ENCODE assay signal across 2 cellular contexts in the genomic region with DNA sequence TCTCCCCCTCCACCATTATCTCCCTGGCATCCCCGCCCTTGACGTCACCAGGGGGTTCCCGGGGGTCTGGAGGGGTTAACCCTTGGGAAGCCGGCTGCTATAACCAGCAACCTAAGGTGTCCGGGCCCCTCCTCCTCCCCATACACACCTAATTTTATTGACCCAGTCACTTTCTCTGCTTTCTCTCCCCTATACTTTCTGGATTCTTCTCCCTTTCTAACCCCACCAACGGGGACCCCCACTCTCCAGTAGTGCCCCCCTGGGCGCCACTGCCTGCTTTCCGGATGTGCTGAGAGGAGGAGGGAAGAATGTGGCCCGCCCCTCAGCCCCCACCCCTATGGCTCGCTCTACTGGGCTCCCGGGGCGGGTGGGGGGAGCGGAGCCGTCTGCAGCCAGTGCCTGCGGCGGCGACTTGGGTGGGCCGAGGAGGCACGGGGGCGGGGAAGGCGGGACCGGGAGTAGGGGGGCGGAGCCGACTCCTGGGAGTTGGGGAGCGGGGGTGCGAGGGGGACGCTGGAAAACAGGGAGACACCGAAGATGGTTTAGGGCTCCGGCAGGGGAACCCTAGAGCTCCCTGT.
A peak's percentile ranks its signal among the peaks of the same experiment; 100 is the strongest.
TF ChIP-seq lines count a peak whose summit lies in the region.

No MANE protein-coding gene starts in this region.

TF ChIP-seq in HEK293, 187 proteins besides CTCF, POLR2A, EP300 and RAD21 (continued from another document and continues in another):
- TF ChIP-seq, protein P1, sequence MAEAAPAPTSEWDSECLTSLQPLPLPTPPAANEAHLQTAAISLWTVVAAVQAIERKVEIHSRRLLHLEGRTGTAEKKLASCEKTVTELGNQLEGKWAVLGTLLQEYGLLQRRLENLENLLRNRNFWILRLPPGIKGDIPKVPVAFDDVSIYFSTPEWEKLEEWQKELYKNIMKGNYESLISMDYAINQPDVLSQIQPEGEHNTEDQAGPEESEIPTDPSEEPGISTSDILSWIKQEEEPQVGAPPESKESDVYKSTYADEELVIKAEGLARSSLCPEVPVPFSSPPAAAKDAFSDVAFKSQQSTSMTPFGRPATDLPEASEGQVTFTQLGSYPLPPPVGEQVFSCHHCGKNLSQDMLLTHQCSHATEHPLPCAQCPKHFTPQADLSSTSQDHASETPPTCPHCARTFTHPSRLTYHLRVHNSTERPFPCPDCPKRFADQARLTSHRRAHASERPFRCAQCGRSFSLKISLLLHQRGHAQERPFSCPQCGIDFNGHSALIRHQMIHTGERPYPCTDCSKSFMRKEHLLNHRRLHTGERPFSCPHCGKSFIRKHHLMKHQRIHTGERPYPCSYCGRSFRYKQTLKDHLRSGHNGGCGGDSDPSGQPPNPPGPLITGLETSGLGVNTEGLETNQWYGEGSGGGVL (tag by site-specific recombination; IDR thresholded peaks at IDR 0.05), result peak; percentile 94
- peak; percentile 38 for TF ChIP-seq ZXDB (tag by site-specific recombination; IDR thresholded peaks at IDR 0.05)
- peak; percentile 57; the same call in 1 of the 2 replicates for TF ChIP-seq ZNF692 (tag by site-specific recombination; IDR thresholded peaks at IDR 0.05)
- TF ChIP-seq, protein P2, sequence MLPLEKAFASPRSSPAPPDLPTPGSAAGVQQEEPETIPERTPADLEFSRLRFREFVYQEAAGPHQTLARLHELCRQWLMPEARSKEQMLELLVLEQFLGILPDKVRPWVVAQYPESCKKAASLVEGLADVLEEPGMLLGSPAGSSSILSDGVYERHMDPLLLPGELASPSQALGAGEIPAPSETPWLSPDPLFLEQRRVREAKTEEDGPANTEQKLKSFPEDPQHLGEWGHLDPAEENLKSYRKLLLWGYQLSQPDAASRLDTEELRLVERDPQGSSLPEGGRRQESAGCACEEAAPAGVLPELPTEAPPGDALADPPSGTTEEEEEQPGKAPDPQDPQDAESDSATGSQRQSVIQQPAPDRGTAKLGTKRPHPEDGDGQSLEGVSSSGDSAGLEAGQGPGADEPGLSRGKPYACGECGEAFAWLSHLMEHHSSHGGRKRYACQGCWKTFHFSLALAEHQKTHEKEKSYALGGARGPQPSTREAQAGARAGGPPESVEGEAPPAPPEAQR (tag by site-specific recombination; IDR thresholded peaks at IDR 0.05), result peak; percentile 52; the same call in 1 of the 2 replicates
- TF ChIP-seq, protein P3, sequence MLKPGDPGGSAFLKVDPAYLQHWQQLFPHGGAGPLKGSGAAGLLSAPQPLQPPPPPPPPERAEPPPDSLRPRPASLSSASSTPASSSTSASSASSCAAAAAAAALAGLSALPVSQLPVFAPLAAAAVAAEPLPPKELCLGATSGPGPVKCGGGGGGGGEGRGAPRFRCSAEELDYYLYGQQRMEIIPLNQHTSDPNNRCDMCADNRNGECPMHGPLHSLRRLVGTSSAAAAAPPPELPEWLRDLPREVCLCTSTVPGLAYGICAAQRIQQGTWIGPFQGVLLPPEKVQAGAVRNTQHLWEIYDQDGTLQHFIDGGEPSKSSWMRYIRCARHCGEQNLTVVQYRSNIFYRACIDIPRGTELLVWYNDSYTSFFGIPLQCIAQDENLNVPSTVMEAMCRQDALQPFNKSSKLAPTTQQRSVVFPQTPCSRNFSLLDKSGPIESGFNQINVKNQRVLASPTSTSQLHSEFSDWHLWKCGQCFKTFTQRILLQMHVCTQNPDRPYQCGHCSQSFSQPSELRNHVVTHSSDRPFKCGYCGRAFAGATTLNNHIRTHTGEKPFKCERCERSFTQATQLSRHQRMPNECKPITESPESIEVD (tag by site-specific recombination; IDR thresholded peaks at IDR 0.05), result no peak
- peak; percentile 75 for TF ChIP-seq KLF1 (tag by site-specific recombination; IDR thresholded peaks at IDR 0.05)
- TF ChIP-seq PRDM1 (tag by site-specific recombination; IDR thresholded peaks at IDR 0.05), result peak; percentile 98
- TF ChIP-seq ZNF423 (tag by site-specific recombination; IDR thresholded peaks at IDR 0.05), result peak; percentile 74; the same call in 1 of the 2 replicates
- TF ChIP-seq ZNF580 (tag by site-specific recombination; IDR thresholded peaks at IDR 0.05), result 0 out of 2 replicates have a peak, but pooled peaks have one; percentile 34
- TF ChIP-seq, protein P4, sequence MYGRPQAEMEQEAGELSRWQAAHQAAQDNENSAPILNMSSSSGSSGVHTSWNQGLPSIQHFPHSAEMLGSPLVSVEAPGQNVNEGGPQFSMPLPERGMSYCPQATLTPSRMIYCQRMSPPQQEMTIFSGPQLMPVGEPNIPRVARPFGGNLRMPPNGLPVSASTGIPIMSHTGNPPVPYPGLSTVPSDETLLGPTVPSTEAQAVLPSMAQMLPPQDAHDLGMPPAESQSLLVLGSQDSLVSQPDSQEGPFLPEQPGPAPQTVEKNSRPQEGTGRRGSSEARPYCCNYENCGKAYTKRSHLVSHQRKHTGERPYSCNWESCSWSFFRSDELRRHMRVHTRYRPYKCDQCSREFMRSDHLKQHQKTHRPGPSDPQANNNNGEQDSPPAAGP (tag by site-specific recombination; IDR thresholded peaks at IDR 0.05), result peak; percentile 59; the same call in 1 of the 2 replicates
- TF ChIP-seq, protein P5, sequence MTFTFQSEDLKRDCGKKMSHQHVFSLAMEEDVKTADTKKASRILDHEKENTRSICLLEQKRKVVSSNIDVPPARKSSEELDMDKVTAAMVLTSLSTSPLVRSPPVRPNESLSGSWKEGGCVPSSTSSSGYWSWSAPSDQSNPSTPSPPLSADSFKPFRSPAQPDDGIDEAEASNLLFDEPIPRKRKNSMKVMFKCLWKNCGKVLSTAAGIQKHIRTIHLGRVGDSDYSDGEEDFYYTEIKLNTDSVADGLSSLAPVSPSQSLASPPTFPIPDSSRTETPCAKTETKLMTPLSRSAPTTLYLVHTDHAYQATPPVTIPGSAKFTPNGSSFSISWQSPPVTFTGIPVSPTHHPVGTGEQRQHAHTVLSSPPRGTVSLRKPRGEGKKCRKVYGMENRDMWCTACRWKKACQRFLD (tag by site-specific recombination; IDR thresholded peaks at IDR 0.05), result no peak

TF ChIP-seq in WTC11, 78 proteins besides CTCF, POLR2A, EP300 and RAD21 (continued from another document):
- TF ChIP-seq, protein P6, sequence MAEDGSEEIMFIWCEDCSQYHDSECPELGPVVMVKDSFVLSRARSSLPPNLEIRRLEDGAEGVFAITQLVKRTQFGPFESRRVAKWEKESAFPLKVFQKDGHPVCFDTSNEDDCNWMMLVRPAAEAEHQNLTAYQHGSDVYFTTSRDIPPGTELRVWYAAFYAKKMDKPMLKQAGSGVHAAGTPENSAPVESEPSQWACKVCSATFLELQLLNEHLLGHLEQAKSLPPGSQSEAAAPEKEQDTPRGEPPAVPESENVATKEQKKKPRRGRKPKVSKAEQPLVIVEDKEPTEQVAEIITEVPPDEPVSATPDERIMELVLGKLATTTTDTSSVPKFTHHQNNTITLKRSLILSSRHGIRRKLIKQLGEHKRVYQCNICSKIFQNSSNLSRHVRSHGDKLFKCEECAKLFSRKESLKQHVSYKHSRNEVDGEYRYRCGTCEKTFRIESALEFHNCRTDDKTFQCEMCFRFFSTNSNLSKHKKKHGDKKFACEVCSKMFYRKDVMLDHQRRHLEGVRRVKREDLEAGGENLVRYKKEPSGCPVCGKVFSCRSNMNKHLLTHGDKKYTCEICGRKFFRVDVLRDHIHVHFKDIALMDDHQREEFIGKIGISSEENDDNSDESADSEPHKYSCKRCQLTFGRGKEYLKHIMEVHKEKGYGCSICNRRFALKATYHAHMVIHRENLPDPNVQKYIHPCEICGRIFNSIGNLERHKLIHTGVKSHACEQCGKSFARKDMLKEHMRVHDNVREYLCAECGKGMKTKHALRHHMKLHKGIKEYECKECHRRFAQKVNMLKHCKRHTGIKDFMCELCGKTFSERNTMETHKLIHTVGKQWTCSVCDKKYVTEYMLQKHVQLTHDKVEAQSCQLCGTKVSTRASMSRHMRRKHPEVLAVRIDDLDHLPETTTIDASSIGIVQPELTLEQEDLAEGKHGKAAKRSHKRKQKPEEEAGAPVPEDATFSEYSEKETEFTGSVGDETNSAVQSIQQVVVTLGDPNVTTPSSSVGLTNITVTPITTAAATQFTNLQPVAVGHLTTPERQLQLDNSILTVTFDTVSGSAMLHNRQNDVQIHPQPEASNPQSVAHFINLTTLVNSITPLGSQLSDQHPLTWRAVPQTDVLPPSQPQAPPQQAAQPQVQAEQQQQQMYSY (CRISPR knock-in tag; IDR thresholded peaks at IDR 0.05), result no peak
- TF ChIP-seq ZNF671 (CRISPR knock-in tag; IDR thresholded peaks at IDR 0.05) (no peak), SP1 (CRISPR knock-in tag; conservative IDR thresholded peaks at IDR 0.05) (0 out of 2 replicates have a peak, but pooled peaks have one; percentile 31), ZNF423 (CRISPR knock-in tag; IDR thresholded peaks at IDR 0.05) (0 out of 2 replicates have a peak, but pooled peaks have one; percentile 35), KAT7 (CRISPR knock-in tag; IDR thresholded peaks at IDR 0.05; ENCODE audit: borderline replicate concordance) (0 out of 2 replicates have a peak, but pooled peaks have one; percentile 30), CDX4 (CRISPR knock-in tag; IDR thresholded peaks at IDR 0.05; ENCODE audit: borderline replicate concordance) (no peak)
TF ChIP-seq in WTC11: peak in this region for 3.
